10 cellular contexts compared by ENCODE assay signal in the genomic region with DNA sequence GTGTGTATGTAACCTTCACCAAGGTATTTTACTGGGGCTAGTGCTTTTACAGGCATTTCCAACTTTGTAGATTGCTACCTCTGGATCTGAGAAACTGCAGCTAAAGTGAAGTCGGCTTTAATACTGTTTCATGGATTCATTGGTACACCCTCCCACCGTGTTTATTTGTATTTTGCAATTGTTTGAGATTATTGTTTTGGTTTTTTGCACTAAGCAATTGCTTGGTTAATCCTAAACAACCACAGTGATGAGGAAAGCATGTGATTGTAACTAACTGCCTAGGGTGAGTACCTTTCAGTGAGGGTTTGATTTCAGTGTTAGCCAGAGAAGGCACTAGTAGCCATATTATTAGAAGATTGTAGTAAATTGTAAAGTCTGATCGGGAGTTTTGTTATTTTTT. TPM values are rescaled to one million over a fixed set of nuclear protein-coding genes. Genes with fewer than 3 reads are reported as not detected.
A peak's percentile ranks its signal among the peaks of the same experiment; 100 is the strongest.
DNase-seq lines count a peak whose midpoint lies in the region; ATAC-seq and TF ChIP-seq lines count a peak whose summit lies in the region.
"Had no signal": no experiment of that assay in that cellular context is flagged by ENCODE, and none has a peak within 500 bp of the region (broad histone marks: within the 10 kb centered on the region; RNA-seq: fewer than 3 reads in every experiment).

No MANE protein-coding gene starts in this region.

- H3K4me2 ChIP-seq in MM.1S (ENCODE audit: low read depth, low read length): peak overlapping the region; percentile 14; the same call in 1 of the 2 replicates
- H3K4me2 ChIP-seq in neural cell (ENCODE audit: low read length): peak overlapping the region; percentile 52

- no peak for DNase-seq in MM.1S
- no peak for DNase-seq in chondrocyte (ENCODE audit: low spot score)
- DNase-seq in left lung: no peak
- no peak for DNase-seq in NCI-H345 (lab: John Stamatoyannopoulos, UW)
- DNase-seq: effector CD8-positive, alpha-beta T cell; GF-D8 had no signal

- no peaks in the 10 kb centered on the region for H3K36me3 Mint-ChIP-seq in chondrocyte (ENCODE audit: low read depth)

- H4K20me1 ChIP-seq in MM.1S (ENCODE audit: insufficient read depth, low read length): peaks cover 70% of the 10 kb centered on the region
- peaks cover 14% of the 10 kb centered on the region for H4K20me1 ChIP-seq in neural cell (ENCODE audit: insufficient read depth)

- H3F3A ChIP-seq in MM.1S (ENCODE audit: insufficient read depth, low read length) (peaks cover 14% of the 10 kb centered on the region), neural cell (ENCODE audit: insufficient read depth, low read length, poor library complexity, severe bottlenecking) (peaks cover 7% of the 10 kb centered on the region)

- H3K27ac Mint-ChIP-seq in chondrocyte (ENCODE audit: unreplicated experiment): peak overlapping the region; percentile 65

- no peak for ATAC-seq in HG02588 (IDR thresholded peaks at IDR 0.05; ENCODE audit: unreplicated experiment)
- ATAC-seq in left lung: no peak

- H3K36me3 ChIP-seq in ES-I3 (ENCODE audit: insufficient read depth, low read length) (no peaks in the 10 kb centered on the region), MM.1S (replicated peaks; ENCODE audit: insufficient read depth, low read length) (no peaks in the 10 kb centered on the region; the same call in 1 of the 2 replicates), neural cell (ENCODE audit: insufficient read depth, low read length) (no peaks in the 10 kb centered on the region), left lung (no peaks in the 10 kb centered on the region)

- H2AFZ ChIP-seq in MM.1S (ENCODE audit: low read length) (no peak overlapping the region), neural cell (ENCODE audit: low read depth, low read length) (no peak overlapping the region)

- peaks cover 28% of the 10 kb centered on the region for H3K4me1 ChIP-seq in ES-I3 (ENCODE audit: insufficient read depth, low read length)
- peaks cover 16% of the 10 kb centered on the region for H3K4me1 ChIP-seq in MM.1S (ENCODE audit: low read length)
- peaks cover 26 to 78% of the 10 kb centered on the region in 2 donors for H3K4me1 ChIP-seq in left lung

- no peaks in the 10 kb centered on the region for H3K27me3 Mint-ChIP-seq in chondrocyte (ENCODE audit: low read depth)

- intact Hi-C loops in left lung (cut with DNase I): no loop called here

- TF ChIP-seq CTCF in MM.1S (IDR thresholded peaks at IDR 0.05; ENCODE audit: low read length) (no peak), chondrocyte (IDR thresholded peaks at IDR 0.05) (no peak), neural cell (IDR thresholded peaks at IDR 0.05; ENCODE audit: poor library complexity, severe bottlenecking) (no peak), left lung (IDR thresholded peaks at IDR 0.05) (no peak)

- TF ChIP-seq EP300 in neural cell (conservative IDR thresholded peaks at IDR 0.05; ENCODE audit: poor library complexity, severe bottlenecking): no peak

- H3K9me2 ChIP-seq in MM.1S (replicated peaks; ENCODE audit: insufficient read depth, low read length) (no peaks in the 10 kb centered on the region), neural cell (ENCODE audit: insufficient read depth, low read length) (no peaks in the 10 kb centered on the region)

- H3K27ac ChIP-seq in MM.1S (ENCODE audit: low read length) (no peak overlapping the region), neural cell (ENCODE audit: low read length) (no peak overlapping the region), left lung (no peak overlapping the region)

- H3K27me3 ChIP-seq in MM.1S (replicated peaks; ENCODE audit: insufficient read depth, low read length) (no peaks in the 10 kb centered on the region), neural cell (ENCODE audit: insufficient read depth, low read depth, low read length) (no peaks in the 10 kb centered on the region), left lung (no peaks in the 10 kb centered on the region)

- peaks cover 49% of the 10 kb centered on the region for H3K4me1 Mint-ChIP-seq in chondrocyte (ENCODE audit: low read depth)

- H3K9ac ChIP-seq in ES-I3 (ENCODE audit: low read depth, low read length) (peak overlapping the region; percentile 12; the same call in 1 of the 2 replicates), MM.1S (ENCODE audit: low read length) (no peak overlapping the region), neural cell (ENCODE audit: low read length) (no peak overlapping the region)

- H3K9me3 Mint-ChIP-seq in chondrocyte (ENCODE audit: low read depth): no peaks in the 10 kb centered on the region

- no peak overlapping the region for H3K4me3 Mint-ChIP-seq in chondrocyte (ENCODE audit: unreplicated experiment)

- H3K9me3 ChIP-seq in ES-I3 (ENCODE audit: control insufficient read depth, insufficient read depth, low read length) (no peaks in the 10 kb centered on the region), MM.1S (replicated peaks; ENCODE audit: insufficient read depth, low read length) (no peaks in the 10 kb centered on the region), neural cell (ENCODE audit: low read length) (no peaks in the 10 kb centered on the region), left lung (no peaks in the 10 kb centered on the region)

- H3K79me2 ChIP-seq in MM.1S (ENCODE audit: low read length) (peaks cover 84% of the 10 kb centered on the region), neural cell (replicated peaks; ENCODE audit: insufficient read depth, low read length) (peaks cover 80% of the 10 kb centered on the region)

- H3K4me3 ChIP-seq in MM.1S (ENCODE audit: low read length) (0 out of 2 replicates have a peak overlapping the region, but pooled peaks have one; percentile 7), neural cell (ENCODE audit: low read length) (peak overlapping the region; percentile 92), left lung (no peak overlapping the region)

- no peak for TF ChIP-seq RAD21 in neural cell (conservative IDR thresholded peaks at IDR 0.05)

TF ChIP-seq in neural cell, 6 proteins besides CTCF, POLR2A, EP300 and RAD21:
- TF ChIP-seq POLR2AphosphoS5 (IDR thresholded peaks at IDR 0.05): no peak
- TF ChIP-seq EZH2 (IDR thresholded peaks at IDR 0.05; ENCODE audit: borderline replicate concordance, insufficient read depth, low read length, poor library complexity, severe bottlenecking): no peak
- TF ChIP-seq, protein P1, sequence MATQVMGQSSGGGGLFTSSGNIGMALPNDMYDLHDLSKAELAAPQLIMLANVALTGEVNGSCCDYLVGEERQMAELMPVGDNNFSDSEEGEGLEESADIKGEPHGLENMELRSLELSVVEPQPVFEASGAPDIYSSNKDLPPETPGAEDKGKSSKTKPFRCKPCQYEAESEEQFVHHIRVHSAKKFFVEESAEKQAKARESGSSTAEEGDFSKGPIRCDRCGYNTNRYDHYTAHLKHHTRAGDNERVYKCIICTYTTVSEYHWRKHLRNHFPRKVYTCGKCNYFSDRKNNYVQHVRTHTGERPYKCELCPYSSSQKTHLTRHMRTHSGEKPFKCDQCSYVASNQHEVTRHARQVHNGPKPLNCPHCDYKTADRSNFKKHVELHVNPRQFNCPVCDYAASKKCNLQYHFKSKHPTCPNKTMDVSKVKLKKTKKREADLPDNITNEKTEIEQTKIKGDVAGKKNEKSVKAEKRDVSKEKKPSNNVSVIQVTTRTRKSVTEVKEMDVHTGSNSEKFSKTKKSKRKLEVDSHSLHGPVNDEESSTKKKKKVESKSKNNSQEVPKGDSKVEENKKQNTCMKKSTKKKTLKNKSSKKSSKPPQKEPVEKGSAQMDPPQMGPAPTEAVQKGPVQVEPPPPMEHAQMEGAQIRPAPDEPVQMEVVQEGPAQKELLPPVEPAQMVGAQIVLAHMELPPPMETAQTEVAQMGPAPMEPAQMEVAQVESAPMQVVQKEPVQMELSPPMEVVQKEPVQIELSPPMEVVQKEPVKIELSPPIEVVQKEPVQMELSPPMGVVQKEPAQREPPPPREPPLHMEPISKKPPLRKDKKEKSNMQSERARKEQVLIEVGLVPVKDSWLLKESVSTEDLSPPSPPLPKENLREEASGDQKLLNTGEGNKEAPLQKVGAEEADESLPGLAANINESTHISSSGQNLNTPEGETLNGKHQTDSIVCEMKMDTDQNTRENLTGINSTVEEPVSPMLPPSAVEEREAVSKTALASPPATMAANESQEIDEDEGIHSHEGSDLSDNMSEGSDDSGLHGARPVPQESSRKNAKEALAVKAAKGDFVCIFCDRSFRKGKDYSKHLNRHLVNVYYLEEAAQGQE (IDR thresholded peaks at IDR 0.05; ENCODE audit: borderline replicate concordance): no peak
- TF ChIP-seq TAF1 (IDR thresholded peaks at IDR 0.05; ENCODE audit: low read depth): no peak

RNA-seq across cellular contexts. Expression of a gene that starts 3.3 kb away (rescaled TPM):
- total RNA-seq in chondrocyte (71.5 to 99.0 TPM (median 73.9 TPM) in 3 replicates), left lung (10 to 100 TPM; 76.1 to 89.2 TPM)
- 634 and 677 TPM in 2 replicates for polyA plus RNA-seq in neural cell
- 192 and 231 TPM in 2 replicates for polyA minus RNA-seq in neural cell

RNA-seq across cellular contexts. Expression of a gene that starts 15.0 kb away (rescaled TPM):
- total RNA-seq in chondrocyte (34.6 to 39.4 TPM (median 36.1 TPM) in 3 replicates), left lung (10 to 100 TPM; 42.2 to 47.1 TPM)
- polyA plus RNA-seq in neural cell: 15.2 and 16.1 TPM in 2 replicates
- polyA minus RNA-seq in neural cell: 20.0 and 23.6 TPM in 2 replicates

RNA-seq across cellular contexts. Expression of a gene that starts 44.6 kb away (rescaled TPM):
- total RNA-seq in chondrocyte (not detected in 3 replicates), left lung (not detected)
- polyA plus RNA-seq in neural cell: not detected in 2 replicates
- polyA minus RNA-seq in neural cell: not detected in 2 replicates
- total RNA-seq: pulmonary artery endothelial cell had no signal

Comparison
In these comparisons a context has a peak if more than half of its experiments do, and no peak if none do; other contexts are left out.
1. H3K4me3 ChIP-seq: peak in MM.1S (single experiment) and neural cell (single experiment); none in left lung (0 of 2).